In the genomic region with DNA sequence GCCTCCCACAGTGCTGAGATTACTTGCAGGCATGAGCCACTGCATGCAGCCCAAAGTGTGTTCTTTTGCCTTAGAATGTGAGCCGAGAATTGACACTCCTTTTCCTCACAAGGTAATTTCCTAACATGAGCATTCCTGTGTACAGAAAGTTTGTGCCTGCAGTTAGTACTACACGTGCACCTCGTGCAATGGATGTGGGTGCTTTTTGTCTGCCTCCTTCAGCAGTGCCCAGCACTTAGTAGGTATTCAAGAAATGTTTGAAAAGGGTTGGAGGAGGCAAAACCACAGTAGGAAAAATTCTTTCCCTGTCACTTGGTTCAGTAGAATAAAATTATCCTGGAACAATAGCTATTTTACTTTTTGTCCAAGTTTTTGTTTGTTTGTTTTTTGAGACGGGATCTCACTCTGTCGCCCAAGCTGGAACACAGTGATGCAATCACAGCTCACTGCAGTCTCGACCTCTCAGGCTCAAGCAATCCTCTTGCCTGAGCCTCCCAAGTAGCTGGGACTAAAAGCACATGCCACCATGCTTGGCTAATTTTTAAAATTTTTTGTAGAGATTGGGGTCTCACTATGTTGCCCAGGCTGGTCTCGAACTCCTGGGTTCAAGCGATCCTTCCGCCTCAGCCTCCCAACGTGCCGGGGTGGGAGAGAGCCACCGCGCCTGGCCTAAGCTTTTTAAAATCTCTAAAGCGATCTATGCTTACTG, we compare ENCODE assay signal across 10 cellular contexts. TPM values are rescaled to one million over a fixed set of nuclear protein-coding genes. Genes with fewer than 3 reads are reported as not detected.
DNase-seq lines count a peak whose midpoint lies in the region; ATAC-seq and TF ChIP-seq lines count a peak whose summit lies in the region.
"Had no signal": no experiment of that assay in that cellular context is flagged by ENCODE, and none has a peak within 500 bp of the region (broad histone marks: within the 10 kb centered on the region; RNA-seq: fewer than 3 reads in every experiment).

No MANE protein-coding gene starts in this region.

- TF ChIP-seq EP300 in gastroesophageal sphincter (IDR thresholded peaks at IDR 0.05): no peak

- H3K4me1 Mint-ChIP-seq in activated CD8-positive, alpha-beta memory T cell treated with anti-CD3 and anti-CD28 coated beads, Interleukin-2, amount 10 ng/mL, durations not matched to agents 7 days and 5 days: peaks cover 44% of the 10 kb centered on the region
- peaks cover 54% of the 10 kb centered on the region for H3K4me1 Mint-ChIP-seq in activated B cell treated with CpG ODN at 0.5 μM for 24 hours
- no peaks in the 10 kb centered on the region for H3K4me1 Mint-ChIP-seq in Caco-2 (ENCODE audit: low read depth, unreplicated experiment)

- no peak for TF ChIP-seq CTCF in activated B cell treated with CpG ODN at 0.5 μM for 24 hours (IDR thresholded peaks at IDR 0.05)
- TF ChIP-seq CTCF in gastroesophageal sphincter (IDR thresholded peaks at IDR 0.05): no peak
- no peak for TF ChIP-seq CTCF in Caco-2 (IDR thresholded peaks at IDR 0.05; ENCODE audit: insufficient read depth in 1 of 2, low read depth in 1 of 2, low read length in 1 of 2, severe bottlenecking in 1 of 2, unreplicated experiment in 1 of 2)

- CTCF ChIA-PET in activated CD8-positive, alpha-beta memory T cell treated with anti-CD3 and anti-CD28 coated beads, Interleukin-2, amount 10 ng/mL, durations not matched to agents 7 days and 5 days (lab: Charles Lee): interaction anchor here (0.9 to 2.5 kb wide), 3 partner anchors 9 to 13 kb away, joined by 3 to 11 read pairs (median 3); partner anchors contain the start of gene MARF1
- CTCF ChIA-PET in activated B cell treated with CpG ODN at 0.5 μM for 24 hours (lab: Charles Lee) (interaction anchor here (0.6 kb wide), 1 partner anchor 10 kb away, joined by 3 read pairs; no protein-coding TSS in a partner anchor), HEK293T (lab: Yijun Ruan, JAX) (no interaction called here), Caco-2 (lab: Charles Lee) (no interaction called here)

- no peaks in the 10 kb centered on the region for H3K27me3 ChIP-seq in gastroesophageal sphincter
- no peaks in the 10 kb centered on the region for H3K27me3 ChIP-seq in Caco-2 (replicated peaks; ENCODE audit: control insufficient read depth, insufficient read depth, low read length)

- DNase-seq in activated CD8-positive, alpha-beta memory T cell treated with anti-CD3 and anti-CD28 coated beads, Interleukin-2, amount 10 ng/mL, durations not matched to agents 7 days and 5 days: no peak
- no peak for DNase-seq in activated CD8-positive, alpha-beta memory T cell treated with anti-CD3 and anti-CD28 coated beads for 24 hours
- DNase-seq in activated B cell treated with CpG ODN at 0.5 μM for 24 hours (no peak), substantia nigra (lab: John Stamatoyannopoulos, UW) (no peak), HEK293T (ENCODE audit: extremely low spot score) (no peak), Caco-2 (no peak), DMS153 treated with DMSO at 0.1 percent for 48 hours (lab: John Stamatoyannopoulos, UW; ENCODE audit: unreplicated experiment) (no peak)
- DNase-seq: stimulated activated naive CD4-positive, alpha-beta T cell had no signal

- H3K27ac Mint-ChIP-seq in activated CD8-positive, alpha-beta memory T cell treated with anti-CD3 and anti-CD28 coated beads, Interleukin-2, amount 10 ng/mL, durations not matched to agents 7 days and 5 days: peak overlapping the region; percentile 34
- H3K27ac Mint-ChIP-seq in activated B cell treated with CpG ODN at 0.5 μM for 24 hours: peak overlapping the region; percentile 41
- no peak overlapping the region for H3K27ac Mint-ChIP-seq in Caco-2 (ENCODE audit: unreplicated experiment)

- H3K9me3 ChIP-seq in gastroesophageal sphincter: no peaks in the 10 kb centered on the region
- no peaks in the 10 kb centered on the region for H3K9me3 ChIP-seq in Caco-2

- H3K27ac ChIP-seq in gastroesophageal sphincter (peak overlapping the region; percentile 18 to 99 (median 87)), substantia nigra (ENCODE audit: low read depth, low read length, poor library complexity, severe bottlenecking) (peak overlapping the region; percentile 37)

- no peaks in the 10 kb centered on the region for H3K27me3 Mint-ChIP-seq in activated CD8-positive, alpha-beta memory T cell treated with anti-CD3 and anti-CD28 coated beads, Interleukin-2, amount 10 ng/mL, durations not matched to agents 7 days and 5 days
- H3K27me3 Mint-ChIP-seq in activated B cell treated with CpG ODN at 0.5 μM for 24 hours (no peaks in the 10 kb centered on the region), Caco-2 (ENCODE audit: insufficient read depth, unreplicated experiment) (no peaks in the 10 kb centered on the region)

- no peak for ATAC-seq in activated CD8-positive, alpha-beta memory T cell treated with anti-CD3 and anti-CD28 coated beads, Interleukin-2, amount 10 ng/mL, durations not matched to agents 7 days and 5 days
- ATAC-seq in activated B cell treated with CpG ODN at 0.5 μM for 24 hours (ENCODE audit: low read depth): no peak
- ATAC-seq in gastroesophageal sphincter: no peak
- ATAC-seq: HCT116 had no signal

- intact Hi-C loops in activated B cell treated with CpG ODN at 0.5 μM for 24 hours (cut with micrococcal nuclease): no loop called here
- intact Hi-C loops in Caco-2 (cut with micrococcal nuclease; ENCODE audit: unreplicated experiment): no loop called here

- H3K36me3 ChIP-seq in gastroesophageal sphincter (peaks cover 0 to 5% of the 10 kb centered on the region in 2 donors), Caco-2 (ENCODE audit: control insufficient read depth, insufficient read depth, low read length) (peaks cover 2% of the 10 kb centered on the region; the same call in 1 of the 2 replicates)

- peaks cover 37% of the 10 kb centered on the region for H3K36me3 Mint-ChIP-seq in activated CD8-positive, alpha-beta memory T cell treated with anti-CD3 and anti-CD28 coated beads, Interleukin-2, amount 10 ng/mL, durations not matched to agents 7 days and 5 days
- H3K36me3 Mint-ChIP-seq in activated B cell treated with CpG ODN at 0.5 μM for 24 hours (ENCODE audit: low read depth): peaks cover 52% of the 10 kb centered on the region
- peaks cover 7% of the 10 kb centered on the region for H3K36me3 Mint-ChIP-seq in Caco-2 (ENCODE audit: insufficient read depth, unreplicated experiment)

- H3K4me3 ChIP-seq in gastroesophageal sphincter (no peak overlapping the region), Caco-2 (ENCODE audit: low read depth, low read length) (no peak overlapping the region)

- peaks cover 0 to 62% (median 14%) of the 10 kb centered on the region in 3 donors for H3K4me1 ChIP-seq in gastroesophageal sphincter
- peaks cover 4% of the 10 kb centered on the region for H3K4me1 ChIP-seq in Caco-2

- WGBS in gastroesophageal sphincter (ENCODE audit: low coverage in 1 of 2), 2 donors: 79 to 83% methylated on average over 13 to 14 of the region's 14 CpGs

- no peaks in the 10 kb centered on the region for H3K9me3 Mint-ChIP-seq in activated CD8-positive, alpha-beta memory T cell treated with anti-CD3 and anti-CD28 coated beads, Interleukin-2, amount 10 ng/mL, durations not matched to agents 7 days and 5 days (ENCODE audit: low read depth)
- H3K9me3 Mint-ChIP-seq in activated B cell treated with CpG ODN at 0.5 μM for 24 hours (no peaks in the 10 kb centered on the region), Caco-2 (ENCODE audit: unreplicated experiment) (no peaks in the 10 kb centered on the region)

- peak overlapping the region; percentile 99 for H3K4me3 Mint-ChIP-seq in activated CD8-positive, alpha-beta memory T cell treated with anti-CD3 and anti-CD28 coated beads, Interleukin-2, amount 10 ng/mL, durations not matched to agents 7 days and 5 days
- H3K4me3 Mint-ChIP-seq in activated B cell treated with CpG ODN at 0.5 μM for 24 hours (peak overlapping the region; percentile 65), Caco-2 (ENCODE audit: unreplicated experiment) (no peak overlapping the region)

- POLR2A ChIA-PET in activated B cell treated with CpG ODN at 0.5 μM for 24 hours (lab: Charles Lee) (interaction anchor here (1.1 to 4.1 kb wide), 2 partner anchors 10 to 17 kb away, joined by 3 to 52 read pairs; partner anchors contain the start of gene MARF1), HEK293T (lab: Yijun Ruan, JAX) (interaction anchor here (0.7 to 1.5 kb wide), 4 partner anchors 7 to 19 kb away, joined by 3 to 4 read pairs (median 4); partner anchors contain the start of gene MARF1), Caco-2 (lab: Charles Lee) (interaction anchor here (0.6 kb wide), 1 partner anchor 10 kb away, joined by 4 read pairs; the partner anchor contains the start of gene MARF1)

- BruUV-seq in Caco-2 (replicated peaks; lab: Mats Ljungman, UMichigan): no TSS peak

- TF ChIP-seq POLR2A in gastroesophageal sphincter (IDR thresholded peaks at IDR 0.05): no peak

TF ChIP-seq in HEK293T, 16 proteins besides CTCF, POLR2A, EP300 and RAD21 (continues in another document):
- no peak for TF ChIP-seq ELF4 (IDR thresholded peaks at IDR 0.05)
- no peak for TF ChIP-seq NFRKB (IDR thresholded peaks at IDR 0.05)
- no peak for TF ChIP-seq FOXA1 (IDR thresholded peaks at IDR 0.05)
- no peak for TF ChIP-seq ARNT (IDR thresholded peaks at IDR 0.05)
- no peak for TF ChIP-seq FOXK2 (IDR thresholded peaks at IDR 0.05)
- TF ChIP-seq SP1 (IDR thresholded peaks at IDR 0.05): no peak
- no peak for TF ChIP-seq ZNF384 (IDR thresholded peaks at IDR 0.05)
- TF ChIP-seq TARDBP (IDR thresholded peaks at IDR 0.05): no peak
- TF ChIP-seq CTBP1 (IDR thresholded peaks at IDR 0.05; ENCODE audit: borderline replicate concordance): no peak
- no peak for TF ChIP-seq LEF1 (IDR thresholded peaks at IDR 0.05; ENCODE audit: borderline replicate concordance)
- no peak for TF ChIP-seq L3MBTL2 (conservative IDR thresholded peaks at IDR 0.05)
- TF ChIP-seq FOXM1 (IDR thresholded peaks at IDR 0.05; ENCODE audit: borderline replicate concordance): no peak

RNA-seq across cellular contexts. Expression of gene NDE1, which starts 2.4 kb away (rescaled TPM):
- 100 to 1,000 TPM; 127 to 138 TPM for total RNA-seq in activated CD8-positive, alpha-beta memory T cell treated with anti-CD3 and anti-CD28 coated beads, Interleukin-2, amount 10 ng/mL, durations not matched to agents 7 days and 5 days
- 140 and 163 TPM in 2 replicates for total RNA-seq in activated B cell treated with CpG ODN at 0.5 μM for 24 hours
- total RNA-seq in gastroesophageal sphincter: 100 to 1,000 TPM in 1 of 4 donors, 10 to 100 TPM in 3; 34.9 to 123 (median 62.3) TPM
- 60.7 and 67.7 TPM in 2 replicates for total RNA-seq in Caco-2 (2022)

RNA-seq across cellular contexts. Expression of gene MARF1, which starts 9.5 kb away (rescaled TPM):
- 10 to 100 TPM; 67.7 to 75.3 TPM for total RNA-seq in activated CD8-positive, alpha-beta memory T cell treated with anti-CD3 and anti-CD28 coated beads, Interleukin-2, amount 10 ng/mL, durations not matched to agents 7 days and 5 days
- total RNA-seq in activated B cell treated with CpG ODN at 0.5 μM for 24 hours (160 and 186 TPM in 2 replicates), gastroesophageal sphincter (10 to 100 TPM; 38.2 to 67.7 (median 53.3) TPM), Caco-2 (2022) (20.2 and 22.3 TPM in 2 replicates)

Comparison
In these comparisons a context has a peak if more than half of its experiments do, and no peak if none do; other contexts are left out.
1. CTCF ChIA-PET loops: an anchor here in activated CD8-positive, alpha-beta memory T cell treated with anti-CD3 and anti-CD28 coated beads, Interleukin-2, amount 10 ng/mL, durations not matched to agents 7 days and 5 days (0.9 to 2.5 kb wide) and activated B cell treated with CpG ODN at 0.5 μM for 24 hours (0.6 kb wide); none called in HEK293T and Caco-2.